Comparison of ENCODE assay signal across 24 cellular contexts in genomic region chrX:143873343-143873742, GRCh38. TPM values are rescaled to one million over a fixed set of nuclear protein-coding genes. Genes with fewer than 3 reads are reported as not detected.
DNase-seq lines count a peak whose midpoint lies in the region; ATAC-seq and TF ChIP-seq lines count a peak whose summit lies in the region.
"Had no signal": no experiment of that assay in that cellular context is flagged by ENCODE, and none has a peak within 500 bp of the region (broad histone marks: within the 10 kb centered on the region; RNA-seq: fewer than 3 reads in every experiment).

No MANE protein-coding gene starts in this region.

- TF ChIP-seq CTCF in HFFc6 (IDR thresholded peaks at IDR 0.05) = no peak
- TF ChIP-seq CTCF in SK-N-SH (IDR thresholded peaks at IDR 0.05) = no peak; the same call in 1 of the 2 replicates
- TF ChIP-seq CTCF in fibroblast of pulmonary artery (IDR thresholded peaks at IDR 0.05; ENCODE audit: low read length, missing control alignments) = no peak

- no peaks in the 10 kb centered on the region for H3K9me3 ChIP-seq in SK-N-SH

- H3K27me3 Mint-ChIP-seq in HFFc6 (ENCODE audit: insufficient read depth) = peaks cover 2% of the 10 kb centered on the region; the same call in 1 of the 2 replicates
- no peaks in the 10 kb centered on the region for H3K27me3 Mint-ChIP-seq in activated CD4-positive, alpha-beta T cell treated with anti-CD3 and anti-CD28 coated beads for 36 hours
- H3K27me3 Mint-ChIP-seq in naive thymus-derived CD8-positive, alpha-beta T cell = no peaks in the 10 kb centered on the region
- H3K27me3 Mint-ChIP-seq: progenitor cell of endocrine pancreas had no signal

- H3K9ac ChIP-seq in SK-N-SH = no peak overlapping the region

- WGBS in SK-N-SH (ENCODE audit: low lambda C conversion rate) = 3% methylated on average over 5 of the region's 6 CpGs

- H2AFZ ChIP-seq in SK-N-SH (ENCODE audit: low read depth) = no peak overlapping the region

- H3K4me1 Mint-ChIP-seq in HFFc6 (ENCODE audit: low read depth) = peaks cover 22% of the 10 kb centered on the region; the same call in 1 of the 2 replicates
- H3K4me1 Mint-ChIP-seq in activated CD4-positive, alpha-beta T cell treated with anti-CD3 and anti-CD28 coated beads for 36 hours = no peaks in the 10 kb centered on the region
- H3K4me1 Mint-ChIP-seq in naive thymus-derived CD8-positive, alpha-beta T cell = no peaks in the 10 kb centered on the region
- H3K4me1 Mint-ChIP-seq: CD14-positive monocyte had no signal

- no peaks in the 10 kb centered on the region for H3K9me3 Mint-ChIP-seq in HFFc6
- peaks cover 11% of the 10 kb centered on the region for H3K9me3 Mint-ChIP-seq in activated CD4-positive, alpha-beta T cell treated with anti-CD3 and anti-CD28 coated beads for 36 hours (ENCODE audit: low read depth)
- peaks cover 0 to 13% (median 2%) of the 10 kb centered on the region in 9 donors for H3K9me3 Mint-ChIP-seq in naive thymus-derived CD8-positive, alpha-beta T cell

- no peak overlapping the region for H3K4me2 ChIP-seq in SK-N-SH
- H3K4me2 ChIP-seq: smooth muscle cell had no signal

- TF ChIP-seq EP300 in SK-N-SH (IDR thresholded peaks at IDR 0.05; ENCODE audit: borderline replicate concordance in 1 of 2, low read depth in 1 of 2, low read length in 1 of 2) = 0 out of 4 replicates have a peak, but pooled peaks of 1 of the 2 experiments have one; percentile 19

- no peaks in the 10 kb centered on the region for H3F3A ChIP-seq in SK-N-SH (replicated peaks; ENCODE audit: insufficient read depth)

- no peak overlapping the region for H3K4me3 ChIP-seq in SK-N-SH (ENCODE audit: low read depth in 2 of 2, low read length in 1 of 2)
- no peak overlapping the region for H3K4me3 ChIP-seq in fibroblast of pulmonary artery (replicated peaks; ENCODE audit: low read depth, low read length)
- H3K4me3 ChIP-seq: smooth muscle cell had no signal

- no peak for TF ChIP-seq RAD21 in SK-N-SH (IDR thresholded peaks at IDR 0.05; ENCODE audit: low read length)

- no peaks in the 10 kb centered on the region for H3K9me2 ChIP-seq in SK-N-SH

- H3K27me3 ChIP-seq in SK-N-SH (ENCODE audit: insufficient read depth) = no peaks in the 10 kb centered on the region; the same call in 1 of the 2 replicates

- no peaks in the 10 kb centered on the region for H3K36me3 ChIP-seq in SK-N-SH (replicated peaks in 1 of 2; ENCODE audit: control insufficient read depth in 1 of 2, insufficient read depth in 2 of 2, low read length in 1 of 2)

- POLR2A ChIA-PET in SK-N-SH (lab: Yijun Ruan, JAX) = no interaction called here
- POLR2A ChIA-PET in activated CD4-positive, alpha-beta T cell treated with anti-CD3 and anti-CD28 coated beads for 36 hours (lab: Charles Lee) = no interaction called here
- POLR2A ChIA-PET in naive thymus-derived CD8-positive, alpha-beta T cell (lab: Charles Lee) = no interaction called here

- H3K27ac ChIP-seq in SK-N-SH (ENCODE audit: low read depth in 2 of 2, low read length in 1 of 2) = no peak overlapping the region

- DNase-seq in A172 (ENCODE audit: low spot score) (peak; percentile 16), HFFc6 (peak; percentile 16), SK-N-SH (peak; percentile 0), fibroblast of pulmonary artery (ENCODE audit: low read depth) (peak; percentile 30), putamen (ENCODE audit: low spot score) (no peak)
- no peak for DNase-seq in activated CD4-positive, alpha-beta T cell treated with anti-CD3 and anti-CD28 coated beads for 36 hours
- DNase-seq in naive thymus-derived CD8-positive, alpha-beta T cell = no peak
- DNase-seq: activated CD4-positive, alpha-beta T cell treated with anti-CD3 and anti-CD28 coated beads for 48 hours; activated gamma-delta T cell; amygdala; DMS 273 treated with DMSO at 0.1 percent for 48 hours; foreskin melanocyte; mesendoderm; NCI-H187 treated with DMSO at 0.1 percent for 48 hours; NCI-H226; RPMI8226; stimulated activated CD4-positive, alpha-beta T cell treated with anti-CD3 and anti-CD28 coated beads, Interleukin-4, amount 100 ng/mL, for 4 hours had no signal

- H4K20me1 ChIP-seq in SK-N-SH (ENCODE audit: insufficient read depth) = no peaks in the 10 kb centered on the region

- H3K36me3 Mint-ChIP-seq in HFFc6 (ENCODE audit: low read depth) = no peaks in the 10 kb centered on the region
- no peaks in the 10 kb centered on the region for H3K36me3 Mint-ChIP-seq in activated CD4-positive, alpha-beta T cell treated with anti-CD3 and anti-CD28 coated beads for 36 hours (ENCODE audit: low read depth)
- H3K36me3 Mint-ChIP-seq in naive thymus-derived CD8-positive, alpha-beta T cell = no peaks in the 10 kb centered on the region
- H3K36me3 Mint-ChIP-seq: CD14-positive monocyte had no signal

- intact Hi-C loops in activated CD4-positive, alpha-beta T cell treated with anti-CD3 and anti-CD28 coated beads for 36 hours (cut with DNase I, micrococcal nuclease) = no loop called here

- CTCF ChIA-PET in SK-N-SH (lab: Yijun Ruan, JAX) = no interaction called here
- CTCF ChIA-PET in activated CD4-positive, alpha-beta T cell treated with anti-CD3 and anti-CD28 coated beads for 36 hours (lab: Charles Lee) = no interaction called here

- no peak overlapping the region for H3K4me3 Mint-ChIP-seq in HFFc6
- H3K4me3 Mint-ChIP-seq in activated CD4-positive, alpha-beta T cell treated with anti-CD3 and anti-CD28 coated beads for 36 hours = no peak overlapping the region
- H3K4me3 Mint-ChIP-seq in naive thymus-derived CD8-positive, alpha-beta T cell = no peak overlapping the region
- H3K4me3 Mint-ChIP-seq: CD14-positive monocyte had no signal

- ATAC-seq in activated CD4-positive, alpha-beta T cell treated with anti-CD3 and anti-CD28 coated beads for 36 hours = no peak
- ATAC-seq in HG02938 (IDR thresholded peaks at IDR 0.05; ENCODE audit: unreplicated experiment) = no peak
- ATAC-seq in naive thymus-derived CD8-positive, alpha-beta T cell = no peak

- H3K27ac Mint-ChIP-seq in HFFc6 = no peak overlapping the region
- H3K27ac Mint-ChIP-seq in activated CD4-positive, alpha-beta T cell treated with anti-CD3 and anti-CD28 coated beads for 36 hours = no peak overlapping the region
- no peak overlapping the region for H3K27ac Mint-ChIP-seq in naive thymus-derived CD8-positive, alpha-beta T cell
- H3K27ac Mint-ChIP-seq: CD14-positive monocyte, progenitor cell of endocrine pancreas had no signal

- H3K4me1 ChIP-seq in SK-N-SH (ENCODE audit: control insufficient read depth in 1 of 2, insufficient read depth in 2 of 2, low read depth in 1 of 2, low read length in 1 of 2) = no peaks in the 10 kb centered on the region; a peak in 1 of 4 replicates

- no peaks in the 10 kb centered on the region for H3K79me2 ChIP-seq in SK-N-SH (ENCODE audit: insufficient read depth)

TF ChIP-seq in SK-N-SH, 30 proteins besides CTCF, POLR2A, EP300 and RAD21:
- TF ChIP-seq GABPA (IDR thresholded peaks at IDR 0.05; ENCODE audit: low read depth) (no peak), RXRA (IDR thresholded peaks at IDR 0.05; ENCODE audit: borderline replicate concordance, low read depth) (no peak), JUND (IDR thresholded peaks at IDR 0.05) (peak; percentile 53; the same call in 1 of the 2 replicates), TCF12 (IDR thresholded peaks at IDR 0.05) (peak; percentile 59), MAX (IDR thresholded peaks at IDR 0.05; ENCODE audit: low read depth) (0 out of 2 replicates have a peak, but pooled peaks have one; percentile 18), POLR2AphosphoS5 (IDR thresholded peaks at IDR 0.05; ENCODE audit: low read depth, low read length) (no peak), RCOR1 (IDR thresholded peaks at IDR 0.05; ENCODE audit: low read length) (no peak), SMC3 (IDR thresholded peaks at IDR 0.05; ENCODE audit: low read depth, low read length) (no peak), NFIC (IDR thresholded peaks at IDR 0.05; ENCODE audit: borderline replicate concordance) (peak; percentile 66), FOSL2 (IDR thresholded peaks at IDR 0.05; ENCODE audit: borderline replicate concordance, low read depth) (peak; percentile 67)
- TF ChIP-seq, protein P1, sequence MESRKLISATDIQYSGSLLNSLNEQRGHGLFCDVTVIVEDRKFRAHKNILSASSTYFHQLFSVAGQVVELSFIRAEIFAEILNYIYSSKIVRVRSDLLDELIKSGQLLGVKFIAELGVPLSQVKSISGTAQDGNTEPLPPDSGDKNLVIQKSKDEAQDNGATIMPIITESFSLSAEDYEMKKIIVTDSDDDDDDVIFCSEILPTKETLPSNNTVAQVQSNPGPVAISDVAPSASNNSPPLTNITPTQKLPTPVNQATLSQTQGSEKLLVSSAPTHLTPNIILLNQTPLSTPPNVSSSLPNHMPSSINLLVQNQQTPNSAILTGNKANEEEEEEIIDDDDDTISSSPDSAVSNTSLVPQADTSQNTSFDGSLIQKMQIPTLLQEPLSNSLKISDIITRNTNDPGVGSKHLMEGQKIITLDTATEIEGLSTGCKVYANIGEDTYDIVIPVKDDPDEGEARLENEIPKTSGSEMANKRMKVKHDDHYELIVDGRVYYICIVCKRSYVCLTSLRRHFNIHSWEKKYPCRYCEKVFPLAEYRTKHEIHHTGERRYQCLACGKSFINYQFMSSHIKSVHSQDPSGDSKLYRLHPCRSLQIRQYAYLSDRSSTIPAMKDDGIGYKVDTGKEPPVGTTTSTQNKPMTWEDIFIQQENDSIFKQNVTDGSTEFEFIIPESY (IDR thresholded peaks at IDR 0.05; ENCODE audit: borderline replicate concordance, low read depth) = no peak
- TF ChIP-seq, protein P2, sequence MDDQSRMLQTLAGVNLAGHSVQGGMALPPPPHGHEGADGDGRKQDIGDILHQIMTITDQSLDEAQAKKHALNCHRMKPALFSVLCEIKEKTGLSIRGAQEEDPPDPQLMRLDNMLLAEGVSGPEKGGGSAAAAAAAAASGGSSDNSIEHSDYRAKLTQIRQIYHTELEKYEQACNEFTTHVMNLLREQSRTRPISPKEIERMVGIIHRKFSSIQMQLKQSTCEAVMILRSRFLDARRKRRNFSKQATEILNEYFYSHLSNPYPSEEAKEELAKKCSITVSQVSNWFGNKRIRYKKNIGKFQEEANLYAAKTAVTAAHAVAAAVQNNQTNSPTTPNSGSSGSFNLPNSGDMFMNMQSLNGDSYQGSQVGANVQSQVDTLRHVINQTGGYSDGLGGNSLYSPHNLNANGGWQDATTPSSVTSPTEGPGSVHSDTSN (IDR thresholded peaks at IDR 0.05) = peak; percentile 43

RNA-seq across cellular contexts. Expression of gene UBE2NL, which starts 10.5 kb away (rescaled TPM):
- not detected in 2 replicates for total RNA-seq in A172 (2014; rRNA removed; shearing (Covaris generic))
- not detected for total RNA-seq in HFFc6 (2021; fragmentation: NEBNext Ultra II Directional; extraction: Animal tissue kit (Norgen Biotek cat#: 25700))
- not detected in 2 replicates for polyA plus RNA-seq in SK-N-SH (2012; rRNA removed)
- polyA plus RNA-seq in SK-N-SH (2012; cell fraction: cytosol; rRNA removed) = not detected in 2 replicates
- polyA plus RNA-seq in SK-N-SH (2012; cell fraction: nucleus; rRNA removed) = not detected in 2 replicates
- total RNA-seq in activated CD4-positive, alpha-beta T cell treated with anti-CD3 and anti-CD28 coated beads for 36 hours = not detected
- not detected for total RNA-seq in naive thymus-derived CD8-positive, alpha-beta T cell
- polyA plus RNA-seq in naive thymus-derived CD8-positive, alpha-beta T cell = not detected
- total RNA-seq: progenitor cell of endocrine pancreas, subcutaneous adipose tissue, ureter had no signal
- polyA plus RNA-seq: CD14-positive monocyte, neural cell, smooth muscle cell had no signal

Comparison
In these comparisons a context has a peak if more than half of its experiments do, and no peak if none do; other contexts are left out.
1. DNase-seq: peak in A172 (single experiment), HFFc6 (single experiment), SK-N-SH (single experiment) and fibroblast of pulmonary artery (single experiment); none in activated CD4-positive, alpha-beta T cell treated with anti-CD3 and anti-CD28 coated beads for 36 hours (single experiment), putamen (single experiment) and naive thymus-derived CD8-positive, alpha-beta T cell (0 of 10).